Comparison of ENCODE assay signal across 25 cellular contexts in genomic region chr11:61773356-61773755, GRCh38. TPM values are rescaled to one million over a fixed set of nuclear protein-coding genes. Genes with fewer than 3 reads are reported as not detected.
A peak's percentile ranks its signal among the peaks of the same experiment; 100 is the strongest.
DNase-seq lines count a peak whose midpoint lies in the region; ATAC-seq and TF ChIP-seq lines count a peak whose summit lies in the region.
"Had no signal": no experiment of that assay in that cellular context is flagged by ENCODE, and none has a peak within 500 bp of the region (broad histone marks: within the 10 kb centered on the region; RNA-seq: fewer than 3 reads in every experiment).

No MANE protein-coding gene starts in this region.

- H3K9me3 Mint-ChIP-seq in activated T-helper 17 cell treated with anti-CD3 and anti-CD28 coated beads, Interleukin-2, amount 50 U/mL, for 72 hours: no peaks in the 10 kb centered on the region
- H3K9me3 Mint-ChIP-seq in osteocyte (ENCODE audit: unreplicated experiment): no peaks in the 10 kb centered on the region
- H3K9me3 Mint-ChIP-seq: activated naive CD4-positive, alpha-beta T cell treated with anti-CD3 and anti-CD28 coated beads, Interleukin-2, amount 10 ng/mL, durations not matched to agents 7 days and 5 days; activated T-cell treated with anti-CD3 and anti-CD28 coated beads, Interleukin-2, amount 50 U/mL, for 24 hours; CD8-positive, alpha-beta T cell; central memory CD8-positive, alpha-beta T cell; naive thymus-derived CD4-positive, alpha-beta T cell had no signal

- no peak overlapping the region for H3K4me3 Mint-ChIP-seq in activated T-helper 17 cell treated with anti-CD3 and anti-CD28 coated beads, Interleukin-2, amount 50 U/mL, for 72 hours
- H3K4me3 Mint-ChIP-seq in osteocyte (ENCODE audit: unreplicated experiment): no peak overlapping the region
- H3K4me3 Mint-ChIP-seq: activated naive CD4-positive, alpha-beta T cell treated with anti-CD3 and anti-CD28 coated beads, Interleukin-2, amount 10 ng/mL, durations not matched to agents 7 days and 5 days; activated T-cell treated with anti-CD3 and anti-CD28 coated beads, Interleukin-2, amount 50 U/mL, for 24 hours; CD8-positive, alpha-beta T cell; central memory CD8-positive, alpha-beta T cell; naive thymus-derived CD4-positive, alpha-beta T cell had no signal

- no peaks in the 10 kb centered on the region for H3K36me3 Mint-ChIP-seq in activated T-helper 17 cell treated with anti-CD3 and anti-CD28 coated beads, Interleukin-2, amount 50 U/mL, for 72 hours (ENCODE audit: low read depth)
- H3K36me3 Mint-ChIP-seq in osteocyte (ENCODE audit: unreplicated experiment): no peaks in the 10 kb centered on the region
- H3K36me3 Mint-ChIP-seq: activated naive CD4-positive, alpha-beta T cell treated with anti-CD3 and anti-CD28 coated beads, Interleukin-2, amount 10 ng/mL, durations not matched to agents 7 days and 5 days; CD8-positive, alpha-beta T cell; naive thymus-derived CD4-positive, alpha-beta T cell had no signal

- no peak for ATAC-seq in activated T-helper 17 cell treated with anti-CD3 and anti-CD28 coated beads, Interleukin-2, amount 50 U/mL, for 72 hours (replicated peaks)
- no peak for ATAC-seq in GM18520 (IDR thresholded peaks at IDR 0.05; ENCODE audit: unreplicated experiment)
- ATAC-seq: CD8-positive, alpha-beta T cell; heart left ventricle; naive thymus-derived CD4-positive, alpha-beta T cell had no signal

- DNase-seq in NCI-H2227 (lab: John Stamatoyannopoulos, UW; ENCODE audit: unreplicated experiment): peak; percentile 46
- DNase-seq in NCI-H2227 treated with DMSO at 0.1 percent for 48 hours (lab: John Stamatoyannopoulos, UW): no peak
- peak; percentile 92 for DNase-seq in islet precursor cell
- DNase-seq in retina: peak; percentile 70
- DNase-seq in osteocyte (ENCODE audit: extremely low spot score, unreplicated experiment): no peak
- no peak for DNase-seq in kidney tubule cell (ENCODE audit: low spot score)
- DNase-seq: 8988T; activated CD4-positive, CD25-positive, alpha-beta regulatory T cell; activated T-cell treated with anti-CD3 and anti-CD28 coated beads, Interleukin-2, amount 50 U/mL, for 24 hours; aorta; CD8-positive, alpha-beta T cell; GM23248; heart left ventricle; naive thymus-derived CD4-positive, alpha-beta T cell; NCI-H1105 treated with DMSO at 0.1 percent for 48 hours; NCI-H2029; NCI-H446; NCI-H82; posterior cingulate gyrus; stimulated activated CD4-positive, alpha-beta T cell treated with anti-CD3 and anti-CD28 coated beads, Interleukin-15, amount 100 ng/mL, for 24 hours had no signal

- peak overlapping the region; percentile 59 for H3K27ac Mint-ChIP-seq in activated T-helper 17 cell treated with anti-CD3 and anti-CD28 coated beads, Interleukin-2, amount 50 U/mL, for 72 hours
- no peak overlapping the region for H3K27ac Mint-ChIP-seq in osteocyte (ENCODE audit: unreplicated experiment)
- H3K27ac Mint-ChIP-seq: CD8-positive, alpha-beta T cell had no signal

- no peak for TF ChIP-seq CTCF in osteocyte (IDR thresholded peaks at IDR 0.05)

- H3K27me3 Mint-ChIP-seq in activated T-helper 17 cell treated with anti-CD3 and anti-CD28 coated beads, Interleukin-2, amount 50 U/mL, for 72 hours: no peaks in the 10 kb centered on the region
- H3K27me3 Mint-ChIP-seq in osteocyte (ENCODE audit: unreplicated experiment): no peaks in the 10 kb centered on the region
- H3K27me3 Mint-ChIP-seq: central memory CD8-positive, alpha-beta T cell had no signal

- H3K4me1 Mint-ChIP-seq in activated T-helper 17 cell treated with anti-CD3 and anti-CD28 coated beads, Interleukin-2, amount 50 U/mL, for 72 hours: no peaks in the 10 kb centered on the region
- peaks cover 5% of the 10 kb centered on the region for H3K4me1 Mint-ChIP-seq in osteocyte (ENCODE audit: unreplicated experiment)

RNA-seq across cellular contexts. Expression of gene TMEM258, which starts 19.0 kb away (rescaled TPM):
- total RNA-seq in activated T-helper 17 cell treated with anti-CD3 and anti-CD28 coated beads, Interleukin-2, amount 50 U/mL, for 72 hours: 100 to 1,000 TPM; 135 to 156 TPM
- total RNA-seq in osteocyte: 137 and 149 TPM in 2 replicates

RNA-seq across cellular contexts. Expression of gene FEN1, which starts 19.4 kb away (rescaled TPM):
- 100 to 1,000 TPM in 1 of 2 donors, 10 to 100 TPM in 1; 72.6 to 133 TPM for total RNA-seq in activated T-helper 17 cell treated with anti-CD3 and anti-CD28 coated beads, Interleukin-2, amount 50 U/mL, for 72 hours
- 19.5 and 19.8 TPM in 2 replicates for total RNA-seq in osteocyte

RNA-seq across cellular contexts. Expression of gene MYRF, which starts 20.9 kb away (rescaled TPM):
- total RNA-seq in activated T-helper 17 cell treated with anti-CD3 and anti-CD28 coated beads, Interleukin-2, amount 50 U/mL, for 72 hours: 1 to 10 TPM; 1.2 to 5.9 TPM
- total RNA-seq in osteocyte: 0.43 and 0.47 TPM in 2 replicates
- total RNA-seq: GM23248 had no signal

RNA-seq across cellular contexts. Expression of gene FADS1, which starts 43.4 kb away (rescaled TPM):
- total RNA-seq in activated T-helper 17 cell treated with anti-CD3 and anti-CD28 coated beads, Interleukin-2, amount 50 U/mL, for 72 hours: 10 to 100 TPM in 1 of 2 donors, 1 to 10 TPM in 1; 5.6 to 22.9 TPM
- total RNA-seq in osteocyte: 73.1 and 76.0 TPM in 2 replicates
- total RNA-seq: OCI-LY7 had no signal

RNA-seq across cellular contexts. Expression of gene FADS2, which starts 54.7 kb away (rescaled TPM):
- 10 to 100 TPM in 1 of 2 donors, 1 to 10 TPM in 1; 9.4 to 58.3 TPM for total RNA-seq in activated T-helper 17 cell treated with anti-CD3 and anti-CD28 coated beads, Interleukin-2, amount 50 U/mL, for 72 hours
- total RNA-seq in osteocyte: 193 and 207 TPM in 2 replicates

Comparison
In these comparisons a context has a peak if more than half of its experiments do, and no peak if none do; other contexts are left out.
1. DNase-seq: peak in NCI-H2227 (single experiment), islet precursor cell (single experiment) and retina (single experiment); none in NCI-H2227 treated with DMSO at 0.1 percent for 48 hours (single experiment), osteocyte (single experiment) and kidney tubule cell (single experiment).